In the genomic region with DNA sequence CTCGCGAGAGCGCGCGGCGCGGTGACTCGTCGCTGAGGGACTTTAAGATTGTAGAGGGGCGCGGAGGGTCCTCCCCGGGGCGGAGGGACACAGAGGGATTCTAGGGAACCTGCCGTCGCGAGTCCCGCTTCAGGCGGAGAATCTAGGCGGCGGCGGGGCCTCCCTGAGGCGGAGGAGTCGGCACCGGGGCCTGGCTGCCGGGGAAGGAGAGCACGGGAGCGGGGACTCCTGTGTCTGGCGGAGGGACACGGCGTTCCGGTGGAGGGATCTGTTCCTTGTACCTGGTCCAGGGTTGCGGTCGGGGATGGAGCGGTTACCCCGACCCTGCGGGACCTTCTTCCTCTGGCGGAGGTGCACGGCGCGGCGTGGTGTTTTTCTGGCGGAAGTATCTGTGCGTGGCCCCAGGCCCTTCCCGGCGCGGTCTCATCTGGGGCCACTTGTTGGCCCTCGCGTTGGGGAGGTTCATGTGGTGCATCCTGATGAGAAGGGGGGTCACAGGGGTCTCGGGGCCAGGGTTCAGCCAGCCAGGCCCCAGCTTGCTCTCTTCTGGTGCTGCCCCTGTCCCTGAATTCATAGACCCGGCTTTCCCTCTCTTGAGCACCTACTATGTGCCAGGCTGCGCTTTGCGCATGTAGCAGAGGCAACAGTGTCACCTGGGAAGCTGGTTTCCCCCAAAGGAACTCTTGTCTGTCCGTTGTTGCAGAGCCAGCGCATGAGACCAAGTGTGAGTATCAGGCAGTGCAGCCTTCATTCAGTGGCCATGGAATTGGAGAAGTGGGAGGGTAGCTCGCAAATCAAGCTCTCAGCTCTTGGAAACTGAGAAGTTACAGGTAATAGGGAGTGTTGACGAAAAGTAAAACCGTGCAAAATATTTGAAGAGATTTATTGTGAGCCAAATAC, we compare ENCODE assay signal across 1 cellular context.
TF ChIP-seq lines count a peak whose summit lies in the region.

No MANE protein-coding gene starts in this region.

TF ChIP-seq in HEK293, 187 proteins besides CTCF, POLR2A, EP300 and RAD21 (continued from another document and continues in another):
- TF ChIP-seq, protein P1, sequence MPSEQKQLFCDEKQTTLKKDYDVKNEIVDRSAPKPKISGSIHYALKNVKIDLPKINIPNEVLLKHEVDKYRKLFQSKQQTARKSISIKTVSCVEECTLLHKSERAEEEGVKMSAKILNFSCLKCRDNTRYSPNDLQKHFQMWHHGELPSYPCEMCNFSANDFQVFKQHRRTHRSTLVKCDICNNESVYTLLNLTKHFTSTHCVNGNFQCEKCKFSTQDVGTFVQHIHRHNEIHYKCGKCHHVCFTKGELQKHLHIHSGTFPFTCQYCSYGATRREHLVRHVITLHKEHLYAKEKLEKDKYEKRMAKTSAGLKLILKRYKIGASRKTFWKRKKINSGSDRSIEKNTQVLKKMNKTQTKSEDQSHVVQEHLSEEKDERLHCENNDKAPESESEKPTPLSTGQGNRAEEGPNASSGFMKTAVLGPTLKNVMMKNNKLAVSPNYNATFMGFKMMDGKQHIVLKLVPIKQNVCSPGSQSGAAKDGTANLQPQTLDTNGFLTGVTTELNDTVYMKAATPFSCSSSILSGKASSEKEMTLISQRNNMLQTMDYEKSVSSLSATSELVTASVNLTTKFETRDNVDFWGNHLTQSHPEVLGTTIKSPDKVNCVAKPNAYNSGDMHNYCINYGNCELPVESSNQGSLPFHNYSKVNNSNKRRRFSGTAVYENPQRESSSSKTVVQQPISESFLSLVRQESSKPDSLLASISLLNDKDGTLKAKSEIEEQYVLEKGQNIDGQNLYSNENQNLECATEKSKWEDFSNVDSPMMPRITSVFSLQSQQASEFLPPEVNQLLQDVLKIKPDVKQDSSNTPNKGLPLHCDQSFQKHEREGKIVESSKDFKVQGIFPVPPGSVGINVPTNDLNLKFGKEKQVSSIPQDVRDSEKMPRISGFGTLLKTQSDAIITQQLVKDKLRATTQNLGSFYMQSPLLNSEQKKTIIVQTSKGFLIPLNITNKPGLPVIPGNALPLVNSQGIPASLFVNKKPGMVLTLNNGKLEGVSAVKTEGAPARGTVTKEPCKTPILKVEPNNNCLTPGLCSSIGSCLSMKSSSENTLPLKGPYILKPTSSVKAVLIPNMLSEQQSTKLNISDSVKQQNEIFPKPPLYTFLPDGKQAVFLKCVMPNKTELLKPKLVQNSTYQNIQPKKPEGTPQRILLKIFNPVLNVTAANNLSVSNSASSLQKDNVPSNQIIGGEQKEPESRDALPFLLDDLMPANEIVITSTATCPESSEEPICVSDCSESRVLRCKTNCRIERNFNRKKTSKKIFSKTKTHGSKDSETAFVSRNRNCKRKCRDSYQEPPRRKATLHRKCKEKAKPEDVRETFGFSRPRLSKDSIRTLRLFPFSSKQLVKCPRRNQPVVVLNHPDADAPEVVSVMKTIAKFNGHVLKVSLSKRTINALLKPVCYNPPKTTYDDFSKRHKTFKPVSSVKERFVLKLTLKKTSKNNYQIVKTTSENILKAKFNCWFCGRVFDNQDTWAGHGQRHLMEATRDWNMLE (tag by site-specific recombination; conservative IDR thresholded peaks at IDR 0.05; ENCODE audit: low read depth) = peak; percentile 68
- TF ChIP-seq, protein P2, sequence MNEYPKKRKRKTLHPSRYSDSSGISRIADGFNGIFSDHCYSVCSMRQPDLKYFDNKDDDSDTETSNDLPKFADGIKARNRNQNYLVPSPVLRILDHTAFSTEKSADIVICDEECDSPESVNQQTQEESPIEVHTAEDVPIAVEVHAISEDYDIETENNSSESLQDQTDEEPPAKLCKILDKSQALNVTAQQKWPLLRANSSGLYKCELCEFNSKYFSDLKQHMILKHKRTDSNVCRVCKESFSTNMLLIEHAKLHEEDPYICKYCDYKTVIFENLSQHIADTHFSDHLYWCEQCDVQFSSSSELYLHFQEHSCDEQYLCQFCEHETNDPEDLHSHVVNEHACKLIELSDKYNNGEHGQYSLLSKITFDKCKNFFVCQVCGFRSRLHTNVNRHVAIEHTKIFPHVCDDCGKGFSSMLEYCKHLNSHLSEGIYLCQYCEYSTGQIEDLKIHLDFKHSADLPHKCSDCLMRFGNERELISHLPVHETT (tag by site-specific recombination; IDR thresholded peaks at IDR 0.05) = peak; percentile 95
- TF ChIP-seq ZNF626 (tag by site-specific recombination; IDR thresholded peaks at IDR 0.05) = no peak
- TF ChIP-seq, protein P3, sequence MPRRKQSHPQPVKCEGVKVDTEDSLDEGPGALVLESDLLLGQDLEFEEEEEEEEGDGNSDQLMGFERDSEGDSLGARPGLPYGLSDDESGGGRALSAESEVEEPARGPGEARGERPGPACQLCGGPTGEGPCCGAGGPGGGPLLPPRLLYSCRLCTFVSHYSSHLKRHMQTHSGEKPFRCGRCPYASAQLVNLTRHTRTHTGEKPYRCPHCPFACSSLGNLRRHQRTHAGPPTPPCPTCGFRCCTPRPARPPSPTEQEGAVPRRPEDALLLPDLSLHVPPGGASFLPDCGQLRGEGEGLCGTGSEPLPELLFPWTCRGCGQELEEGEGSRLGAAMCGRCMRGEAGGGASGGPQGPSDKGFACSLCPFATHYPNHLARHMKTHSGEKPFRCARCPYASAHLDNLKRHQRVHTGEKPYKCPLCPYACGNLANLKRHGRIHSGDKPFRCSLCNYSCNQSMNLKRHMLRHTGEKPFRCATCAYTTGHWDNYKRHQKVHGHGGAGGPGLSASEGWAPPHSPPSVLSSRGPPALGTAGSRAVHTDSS (tag by site-specific recombination; IDR thresholded peaks at IDR 0.05) = peak; percentile 67
- TF ChIP-seq ZNF354C (tag by site-specific recombination; IDR thresholded peaks at IDR 0.05; ENCODE audit: borderline replicate concordance, low read depth) = no peak
- TF ChIP-seq, protein P4, sequence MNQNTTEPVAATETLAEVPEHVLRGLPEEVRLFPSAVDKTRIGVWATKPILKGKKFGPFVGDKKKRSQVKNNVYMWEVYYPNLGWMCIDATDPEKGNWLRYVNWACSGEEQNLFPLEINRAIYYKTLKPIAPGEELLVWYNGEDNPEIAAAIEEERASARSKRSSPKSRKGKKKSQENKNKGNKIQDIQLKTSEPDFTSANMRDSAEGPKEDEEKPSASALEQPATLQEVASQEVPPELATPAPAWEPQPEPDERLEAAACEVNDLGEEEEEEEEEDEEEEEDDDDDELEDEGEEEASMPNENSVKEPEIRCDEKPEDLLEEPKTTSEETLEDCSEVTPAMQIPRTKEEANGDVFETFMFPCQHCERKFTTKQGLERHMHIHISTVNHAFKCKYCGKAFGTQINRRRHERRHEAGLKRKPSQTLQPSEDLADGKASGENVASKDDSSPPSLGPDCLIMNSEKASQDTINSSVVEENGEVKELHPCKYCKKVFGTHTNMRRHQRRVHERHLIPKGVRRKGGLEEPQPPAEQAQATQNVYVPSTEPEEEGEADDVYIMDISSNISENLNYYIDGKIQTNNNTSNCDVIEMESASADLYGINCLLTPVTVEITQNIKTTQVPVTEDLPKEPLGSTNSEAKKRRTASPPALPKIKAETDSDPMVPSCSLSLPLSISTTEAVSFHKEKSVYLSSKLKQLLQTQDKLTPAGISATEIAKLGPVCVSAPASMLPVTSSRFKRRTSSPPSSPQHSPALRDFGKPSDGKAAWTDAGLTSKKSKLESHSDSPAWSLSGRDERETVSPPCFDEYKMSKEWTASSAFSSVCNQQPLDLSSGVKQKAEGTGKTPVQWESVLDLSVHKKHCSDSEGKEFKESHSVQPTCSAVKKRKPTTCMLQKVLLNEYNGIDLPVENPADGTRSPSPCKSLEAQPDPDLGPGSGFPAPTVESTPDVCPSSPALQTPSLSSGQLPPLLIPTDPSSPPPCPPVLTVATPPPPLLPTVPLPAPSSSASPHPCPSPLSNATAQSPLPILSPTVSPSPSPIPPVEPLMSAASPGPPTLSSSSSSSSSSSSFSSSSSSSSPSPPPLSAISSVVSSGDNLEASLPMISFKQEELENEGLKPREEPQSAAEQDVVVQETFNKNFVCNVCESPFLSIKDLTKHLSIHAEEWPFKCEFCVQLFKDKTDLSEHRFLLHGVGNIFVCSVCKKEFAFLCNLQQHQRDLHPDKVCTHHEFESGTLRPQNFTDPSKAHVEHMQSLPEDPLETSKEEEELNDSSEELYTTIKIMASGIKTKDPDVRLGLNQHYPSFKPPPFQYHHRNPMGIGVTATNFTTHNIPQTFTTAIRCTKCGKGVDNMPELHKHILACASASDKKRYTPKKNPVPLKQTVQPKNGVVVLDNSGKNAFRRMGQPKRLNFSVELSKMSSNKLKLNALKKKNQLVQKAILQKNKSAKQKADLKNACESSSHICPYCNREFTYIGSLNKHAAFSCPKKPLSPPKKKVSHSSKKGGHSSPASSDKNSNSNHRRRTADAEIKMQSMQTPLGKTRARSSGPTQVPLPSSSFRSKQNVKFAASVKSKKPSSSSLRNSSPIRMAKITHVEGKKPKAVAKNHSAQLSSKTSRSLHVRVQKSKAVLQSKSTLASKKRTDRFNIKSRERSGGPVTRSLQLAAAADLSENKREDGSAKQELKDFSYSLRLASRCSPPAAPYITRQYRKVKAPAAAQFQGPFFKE (tag by site-specific recombination; IDR thresholded peaks at IDR 0.05; ENCODE audit: borderline replicate concordance) = peak; percentile 86; the same call in 1 of the 2 replicates
- peak; percentile 94 for TF ChIP-seq ZNF792 (tag by site-specific recombination; IDR thresholded peaks at IDR 0.05)
- peak; percentile 87 for TF ChIP-seq GFI1B (tag by site-specific recombination; IDR thresholded peaks at IDR 0.05)
- 0 out of 2 replicates have a peak, but pooled peaks have one; percentile 8 for TF ChIP-seq GLI2 (tag by site-specific recombination; IDR thresholded peaks at IDR 0.05; ENCODE audit: borderline replicate concordance, low read depth)
- TF ChIP-seq ZNF791 (tag by site-specific recombination; IDR thresholded peaks at IDR 0.05) = no peak
- TF ChIP-seq ZNF2 (tag by site-specific recombination; IDR thresholded peaks at IDR 0.05) = peak; percentile 93; the same call in 1 of the 2 replicates
- TF ChIP-seq, protein P5, sequence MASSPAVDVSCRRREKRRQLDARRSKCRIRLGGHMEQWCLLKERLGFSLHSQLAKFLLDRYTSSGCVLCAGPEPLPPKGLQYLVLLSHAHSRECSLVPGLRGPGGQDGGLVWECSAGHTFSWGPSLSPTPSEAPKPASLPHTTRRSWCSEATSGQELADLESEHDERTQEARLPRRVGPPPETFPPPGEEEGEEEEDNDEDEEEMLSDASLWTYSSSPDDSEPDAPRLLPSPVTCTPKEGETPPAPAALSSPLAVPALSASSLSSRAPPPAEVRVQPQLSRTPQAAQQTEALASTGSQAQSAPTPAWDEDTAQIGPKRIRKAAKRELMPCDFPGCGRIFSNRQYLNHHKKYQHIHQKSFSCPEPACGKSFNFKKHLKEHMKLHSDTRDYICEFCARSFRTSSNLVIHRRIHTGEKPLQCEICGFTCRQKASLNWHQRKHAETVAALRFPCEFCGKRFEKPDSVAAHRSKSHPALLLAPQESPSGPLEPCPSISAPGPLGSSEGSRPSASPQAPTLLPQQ (tag by site-specific recombination; IDR thresholded peaks at IDR 0.05) = peak; percentile 94
- TF ChIP-seq, protein P6, sequence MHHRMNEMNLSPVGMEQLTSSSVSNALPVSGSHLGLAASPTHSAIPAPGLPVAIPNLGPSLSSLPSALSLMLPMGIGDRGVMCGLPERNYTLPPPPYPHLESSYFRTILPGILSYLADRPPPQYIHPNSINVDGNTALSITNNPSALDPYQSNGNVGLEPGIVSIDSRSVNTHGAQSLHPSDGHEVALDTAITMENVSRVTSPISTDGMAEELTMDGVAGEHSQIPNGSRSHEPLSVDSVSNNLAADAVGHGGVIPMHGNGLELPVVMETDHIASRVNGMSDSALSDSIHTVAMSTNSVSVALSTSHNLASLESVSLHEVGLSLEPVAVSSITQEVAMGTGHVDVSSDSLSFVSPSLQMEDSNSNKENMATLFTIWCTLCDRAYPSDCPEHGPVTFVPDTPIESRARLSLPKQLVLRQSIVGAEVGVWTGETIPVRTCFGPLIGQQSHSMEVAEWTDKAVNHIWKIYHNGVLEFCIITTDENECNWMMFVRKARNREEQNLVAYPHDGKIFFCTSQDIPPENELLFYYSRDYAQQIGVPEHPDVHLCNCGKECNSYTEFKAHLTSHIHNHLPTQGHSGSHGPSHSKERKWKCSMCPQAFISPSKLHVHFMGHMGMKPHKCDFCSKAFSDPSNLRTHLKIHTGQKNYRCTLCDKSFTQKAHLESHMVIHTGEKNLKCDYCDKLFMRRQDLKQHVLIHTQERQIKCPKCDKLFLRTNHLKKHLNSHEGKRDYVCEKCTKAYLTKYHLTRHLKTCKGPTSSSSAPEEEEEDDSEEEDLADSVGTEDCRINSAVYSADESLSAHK (tag by site-specific recombination; IDR thresholded peaks at IDR 0.05) = peak; percentile 70
- peak; percentile 99 for TF ChIP-seq SCRT2 (tag by site-specific recombination; IDR thresholded peaks at IDR 0.05)
- peak; percentile 91 for TF ChIP-seq ZNF777 (tag by site-specific recombination; IDR thresholded peaks at IDR 0.05; ENCODE audit: borderline replicate concordance)
- peak; percentile 64 for TF ChIP-seq ZNF707 (tag by site-specific recombination; IDR thresholded peaks at IDR 0.05)
- TF ChIP-seq MYNN (tag by site-specific recombination; IDR thresholded peaks at IDR 0.05; ENCODE audit: borderline replicate concordance) = peak; percentile 48; the same call in 1 of the 2 replicates
- peak; percentile 37; the same call in 1 of the 2 replicates for TF ChIP-seq KLF9 (tag by site-specific recombination; IDR thresholded peaks at IDR 0.05; ENCODE audit: low read depth)
- TF ChIP-seq, protein P7, sequence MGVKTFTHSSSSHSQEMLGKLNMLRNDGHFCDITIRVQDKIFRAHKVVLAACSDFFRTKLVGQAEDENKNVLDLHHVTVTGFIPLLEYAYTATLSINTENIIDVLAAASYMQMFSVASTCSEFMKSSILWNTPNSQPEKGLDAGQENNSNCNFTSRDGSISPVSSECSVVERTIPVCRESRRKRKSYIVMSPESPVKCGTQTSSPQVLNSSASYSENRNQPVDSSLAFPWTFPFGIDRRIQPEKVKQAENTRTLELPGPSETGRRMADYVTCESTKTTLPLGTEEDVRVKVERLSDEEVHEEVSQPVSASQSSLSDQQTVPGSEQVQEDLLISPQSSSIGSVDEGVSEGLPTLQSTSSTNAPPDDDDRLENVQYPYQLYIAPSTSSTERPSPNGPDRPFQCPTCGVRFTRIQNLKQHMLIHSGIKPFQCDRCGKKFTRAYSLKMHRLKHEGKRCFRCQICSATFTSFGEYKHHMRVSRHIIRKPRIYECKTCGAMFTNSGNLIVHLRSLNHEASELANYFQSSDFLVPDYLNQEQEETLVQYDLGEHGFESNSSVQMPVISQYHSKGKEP (tag by site-specific recombination; IDR thresholded peaks at IDR 0.05) = no peak
- TF ChIP-seq, protein P8, sequence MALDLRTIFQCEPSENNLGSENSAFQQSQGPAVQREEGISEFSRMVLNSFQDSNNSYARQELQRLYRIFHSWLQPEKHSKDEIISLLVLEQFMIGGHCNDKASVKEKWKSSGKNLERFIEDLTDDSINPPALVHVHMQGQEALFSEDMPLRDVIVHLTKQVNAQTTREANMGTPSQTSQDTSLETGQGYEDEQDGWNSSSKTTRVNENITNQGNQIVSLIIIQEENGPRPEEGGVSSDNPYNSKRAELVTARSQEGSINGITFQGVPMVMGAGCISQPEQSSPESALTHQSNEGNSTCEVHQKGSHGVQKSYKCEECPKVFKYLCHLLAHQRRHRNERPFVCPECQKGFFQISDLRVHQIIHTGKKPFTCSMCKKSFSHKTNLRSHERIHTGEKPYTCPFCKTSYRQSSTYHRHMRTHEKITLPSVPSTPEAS (tag by site-specific recombination; IDR thresholded peaks at IDR 0.05) = peak; percentile 74
- peak; percentile 63; the same call in 1 of the 2 replicates for TF ChIP-seq ZNF530 (tag by site-specific recombination; IDR thresholded peaks at IDR 0.05; ENCODE audit: low read depth)
- TF ChIP-seq ZNF843 (tag by site-specific recombination; IDR thresholded peaks at IDR 0.05) = peak; percentile 86
- peak; percentile 98 for TF ChIP-seq SCRT1 (tag by site-specific recombination; IDR thresholded peaks at IDR 0.05; ENCODE audit: borderline replicate concordance)
- TF ChIP-seq ZNF596 (tag by site-specific recombination; IDR thresholded peaks at IDR 0.05) = no peak
